29 cellular contexts compared by ENCODE assay signal in the genomic region with DNA sequence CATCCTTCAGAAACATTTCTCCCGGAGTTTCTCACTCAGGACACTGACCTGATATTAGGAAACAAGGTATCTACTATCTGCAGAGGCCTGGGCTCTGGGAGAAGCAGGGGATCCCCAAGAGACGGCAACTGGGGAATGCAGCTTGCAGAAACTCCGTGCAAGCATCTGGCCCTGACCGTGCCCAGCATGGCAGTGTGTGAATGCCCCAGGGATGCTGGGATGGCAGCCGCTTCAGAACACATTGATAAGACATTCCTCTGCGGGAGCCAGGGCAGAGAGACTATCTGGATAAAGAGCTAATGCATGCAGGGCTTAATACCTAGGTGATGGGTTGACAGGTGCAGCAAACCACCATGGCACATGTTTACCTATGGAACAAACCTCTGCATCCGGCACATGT. TPM values are rescaled to one million over a fixed set of nuclear protein-coding genes. Genes with fewer than 3 reads are reported as not detected.
DNase-seq lines count a peak whose midpoint lies in the region; ATAC-seq and TF ChIP-seq lines count a peak whose summit lies in the region.
"Had no signal": no experiment of that assay in that cellular context is flagged by ENCODE, and none has a peak within 500 bp of the region (broad histone marks: within the 10 kb centered on the region; RNA-seq: fewer than 3 reads in every experiment).

No MANE protein-coding gene starts in this region.

- CTCF ChIA-PET in mammary epithelial cell (lab: Charles Lee; ENCODE audit: low non-redundant PET) (interaction anchor here (0.6 kb wide), 1 partner anchor 692 kb away, joined by 5 read pairs; a partner anchor contains a TSS), MCF 10A (lab: Yijun Ruan, JAX) (interaction anchor here (0.5 to 2.0 kb wide), 7 partner anchors 9 to 1400 kb away, joined by 3 to 9 read pairs (median 5); no protein-coding TSS in a partner anchor)

- DNase-seq in mammary epithelial cell (no peak), MCF 10A (ENCODE audit: unreplicated experiment) (no peak), trophoblast cell (no peak), NCI-H2227 treated with DMSO at 0.1 percent for 48 hours (lab: John Stamatoyannopoulos, UW) (no peak), tibial artery (no peak), NCI-H1105 (lab: John Stamatoyannopoulos, UW) (no peak)
- DNase-seq in effector memory CD8-positive, alpha-beta T cell: no peak
- no peak for DNase-seq in T-helper 2 cell treated with Interferon-gamma antibody and Interleukin-4, amounts not matched to agents 5 μg/mL and 100 μg/mL, for 36 hours (ENCODE audit: low spot score)
- DNase-seq: activated CD8-positive, alpha-beta T cell treated with anti-CD3 and anti-CD28 coated beads for 36 hours; activated naive CD4-positive, alpha-beta T cell; activated T-cell treated with anti-CD3 and anti-CD28 coated beads for 4 hours; BE2C; DND-41; dorsolateral prefrontal cortex; GOT3; NCI-H1417; NCI-H2081 treated with DMSO at 0.1 percent for 48 hours; NCI-H510A; NK-92 treated with Interleukin-12 subunit alpha and Interleukin-12 subunit beta, amount 100 ng/mL, for 24 hours; stimulated activated CD4-positive, alpha-beta T cell treated with anti-CD3 and anti-CD28 coated beads, Interleukin-2, amount 100 ng/mL, for 48 hours; stimulated activated naive B cell treated with anti-CD40 and anti-IgM and Interleukin-4, amounts not matched to agents 10 μg/mL and 1 μg/mL and 100 μg/mL, for 72 hours; SW 1271 had no signal

- no peak overlapping the region for H2AFZ ChIP-seq in mammary epithelial cell (ENCODE audit: low read depth, low read length)
- no peak overlapping the region for H2AFZ ChIP-seq in trophoblast cell (ENCODE audit: insufficient read depth, low read length, poor library complexity)

- H4K91ac ChIP-seq in trophoblast cell (ENCODE audit: low read depth, low read length): no peak overlapping the region

- no peak overlapping the region for H4K8ac ChIP-seq in trophoblast cell (ENCODE audit: low read depth, low read length)

- dilution Hi-C loops in mammary epithelial cell (cut with HindIII; ENCODE audit: low sequenced_read_pairs): no loop called here

- H3K79me2 ChIP-seq in mammary epithelial cell (ENCODE audit: insufficient read depth, low read length) (no peaks in the 10 kb centered on the region), trophoblast cell (ENCODE audit: control insufficient read depth, insufficient read depth, low read length, poor library complexity) (no peaks in the 10 kb centered on the region)

- TF ChIP-seq CTCF in mammary epithelial cell (conservative IDR thresholded peaks at IDR 0.05 in 1 of 2, IDR thresholded peaks at IDR 0.05 in 1 of 2; ENCODE audit: extremely low read depth in 1 of 2, insufficient read depth in 1 of 2, low read depth in 1 of 2, low read length in 2 of 2) (no peak), MCF 10A (IDR thresholded peaks at IDR 0.05; ENCODE audit: unreplicated experiment) (no peak), tibial artery (IDR thresholded peaks at IDR 0.05) (no peak)

- intact Hi-C loops in mammary epithelial cell (cut with micrococcal nuclease) (no loop called here), MCF 10A (cut with micrococcal nuclease) (no loop called here), tibial artery (cut with DNase I; ENCODE audit: low total_unique reads) (no loop called here)

- in situ Hi-C loops in mammary epithelial cell (cut with MboI; ENCODE audit: low sequenced_read_pairs in 2 of 2): no loop called here

- peaks cover 14% of the 10 kb centered on the region for H3K4me1 Mint-ChIP-seq in MCF 10A (ENCODE audit: insufficient read depth, unreplicated experiment)
- peaks cover 53 to 71% of the 10 kb centered on the region in 2 donors for H3K4me1 Mint-ChIP-seq in effector memory CD8-positive, alpha-beta T cell (ENCODE audit: low read depth in 2 of 2)
- peaks cover 51% of the 10 kb centered on the region for H3K4me1 Mint-ChIP-seq in T-helper 2 cell treated with Interferon-gamma antibody and Interleukin-4, amounts not matched to agents 5 μg/mL and 100 μg/mL, for 36 hours (ENCODE audit: low read depth)

- no peak overlapping the region for H3K23ac ChIP-seq in trophoblast cell (ENCODE audit: low read length)

- H4K12ac ChIP-seq in trophoblast cell (ENCODE audit: low read depth, low read length): no peak overlapping the region

- H3K27me3 Mint-ChIP-seq in MCF 10A (ENCODE audit: insufficient read depth, unreplicated experiment): peaks cover 20% of the 10 kb centered on the region
- no peaks in the 10 kb centered on the region for H3K27me3 Mint-ChIP-seq in effector memory CD8-positive, alpha-beta T cell
- no peaks in the 10 kb centered on the region for H3K27me3 Mint-ChIP-seq in T-helper 2 cell treated with Interferon-gamma antibody and Interleukin-4, amounts not matched to agents 5 μg/mL and 100 μg/mL, for 36 hours (ENCODE audit: low read depth)
- H3K27me3 Mint-ChIP-seq: activated CD8-positive, alpha-beta T cell treated with anti-CD3 and anti-CD28 coated beads for 36 hours; stimulated activated naive B cell treated with anti-CD40 and anti-IgM and Interleukin-4, amounts not matched to agents 10 μg/mL and 1 μg/mL and 100 μg/mL, for 72 hours had no signal

- H3K18ac ChIP-seq in trophoblast cell (ENCODE audit: low read length): no peak overlapping the region

- H3K4me3 ChIP-seq in mammary epithelial cell (replicated peaks in 1 of 3; ENCODE audit: insufficient read depth in 1 of 3, low read depth in 2 of 3, low read length in 3 of 3) (no peak overlapping the region), trophoblast cell (ENCODE audit: low read depth, low read length) (no peak overlapping the region), tibial artery (no peak overlapping the region)
- H3K4me3 ChIP-seq: A549, dorsolateral prefrontal cortex, skin epidermis, tibial nerve had no signal

- no peaks in the 10 kb centered on the region for H3K36me3 ChIP-seq in mammary epithelial cell (ENCODE audit: insufficient read depth, low read length)
- peaks cover 0 to 4% of the 10 kb centered on the region in 2 experiments for H3K36me3 ChIP-seq in trophoblast cell (ENCODE audit: control insufficient read depth in 1 of 2, insufficient read depth in 2 of 2, low read length in 2 of 2)
- no peaks in the 10 kb centered on the region for H3K36me3 ChIP-seq in tibial artery
- H3K36me3 ChIP-seq: BE2C, tibial nerve had no signal

- POLR2A ChIA-PET in MCF 10A (lab: Yijun Ruan, JAX): interaction anchor here (0.7 to 2.4 kb wide), 5 partner anchors 30 to 45 kb away, joined by 3 to 11 read pairs (median 4); no protein-coding TSS in a partner anchor

- H3K9ac ChIP-seq in mammary epithelial cell (ENCODE audit: insufficient read depth, low read length): peak overlapping the region; percentile 73
- H3K9ac ChIP-seq in trophoblast cell (ENCODE audit: low read length): no peak overlapping the region

- H3K14ac ChIP-seq in trophoblast cell (ENCODE audit: low read length): no peak overlapping the region

- no peak overlapping the region for H3K27ac Mint-ChIP-seq in MCF 10A (ENCODE audit: low read depth, unreplicated experiment)
- H3K27ac Mint-ChIP-seq in effector memory CD8-positive, alpha-beta T cell: peak overlapping the region; percentile 55 to 71
- no peak overlapping the region for H3K27ac Mint-ChIP-seq in T-helper 2 cell treated with Interferon-gamma antibody and Interleukin-4, amounts not matched to agents 5 μg/mL and 100 μg/mL, for 36 hours
- H3K27ac Mint-ChIP-seq: stimulated activated naive B cell treated with anti-CD40 and anti-IgM and Interleukin-4, amounts not matched to agents 10 μg/mL and 1 μg/mL and 100 μg/mL, for 72 hours had no signal

- H3K27me3 ChIP-seq in mammary epithelial cell (ENCODE audit: insufficient read depth, low read length) (no peaks in the 10 kb centered on the region), trophoblast cell (ENCODE audit: insufficient read depth, low read length) (no peaks in the 10 kb centered on the region), tibial artery (no peaks in the 10 kb centered on the region)
- H3K27me3 ChIP-seq: BE2C, tibial nerve had no signal

- H2BK12ac ChIP-seq in trophoblast cell (ENCODE audit: low read length): no peak overlapping the region

- H3K4me3 Mint-ChIP-seq in MCF 10A (ENCODE audit: unreplicated experiment): no peak overlapping the region
- no peak overlapping the region for H3K4me3 Mint-ChIP-seq in effector memory CD8-positive, alpha-beta T cell
- H3K4me3 Mint-ChIP-seq in T-helper 2 cell treated with Interferon-gamma antibody and Interleukin-4, amounts not matched to agents 5 μg/mL and 100 μg/mL, for 36 hours: no peak overlapping the region
- H3K4me3 Mint-ChIP-seq: activated CD8-positive, alpha-beta T cell treated with anti-CD3 and anti-CD28 coated beads for 36 hours; neural crest cell had no signal

- WGBS in mammary epithelial cell (ENCODE audit: low coverage, missing lambda C conversion rate): 24% methylated on average over 7 of the region's 7 CpGs
- WGBS in trophoblast cell (ENCODE audit: extremely low coverage, insufficient coverage, insufficient read length): no CpG with 5 or more reads among the region's 7 CpGs

- no peak overlapping the region for H2BK120ac ChIP-seq in trophoblast cell (ENCODE audit: insufficient read depth, low read length, poor library complexity)

- H3K4me2 ChIP-seq in mammary epithelial cell (ENCODE audit: insufficient read depth, low read depth, low read length): peak overlapping the region; percentile 65
- no peak overlapping the region for H3K4me2 ChIP-seq in trophoblast cell (ENCODE audit: low read length)

- H3K9me3 Mint-ChIP-seq in MCF 10A (ENCODE audit: unreplicated experiment): no peaks in the 10 kb centered on the region
- no peaks in the 10 kb centered on the region for H3K9me3 Mint-ChIP-seq in effector memory CD8-positive, alpha-beta T cell
- H3K9me3 Mint-ChIP-seq in T-helper 2 cell treated with Interferon-gamma antibody and Interleukin-4, amounts not matched to agents 5 μg/mL and 100 μg/mL, for 36 hours: no peaks in the 10 kb centered on the region
- H3K9me3 Mint-ChIP-seq: activated CD8-positive, alpha-beta T cell treated with anti-CD3 and anti-CD28 coated beads for 36 hours; neural crest cell; stimulated activated naive B cell treated with anti-CD40 and anti-IgM and Interleukin-4, amounts not matched to agents 10 μg/mL and 1 μg/mL and 100 μg/mL, for 72 hours had no signal

- no peak overlapping the region for H2BK5ac ChIP-seq in trophoblast cell (ENCODE audit: low read depth, low read length, poor library complexity)

- no peaks in the 10 kb centered on the region for H3K79me1 ChIP-seq in trophoblast cell (ENCODE audit: low read length)

- H3K4ac ChIP-seq in trophoblast cell (ENCODE audit: low read depth, low read length): no peak overlapping the region

- BruUV-seq in mammary epithelial cell (replicated peaks; lab: Mats Ljungman, UMichigan) (no TSS peak), MCF 10A (replicated peaks; lab: Mats Ljungman, UMichigan) (no TSS peak)

- no peak overlapping the region for H2AK5ac ChIP-seq in trophoblast cell (ENCODE audit: low read length)

- H3K27ac ChIP-seq in mammary epithelial cell (ENCODE audit: insufficient read depth, low read depth, low read length) (peak overlapping the region; percentile 89), trophoblast cell (ENCODE audit: low read depth, low read length) (peak overlapping the region; percentile 27), tibial artery (no peak overlapping the region)
- H3K27ac ChIP-seq: dorsolateral prefrontal cortex had no signal

- ATAC-seq in effector memory CD8-positive, alpha-beta T cell (replicated peaks): no peak
- ATAC-seq: activated CD4-positive, CD25-positive, alpha-beta regulatory T cell treated with anti-CD3 and anti-CD28 coated beads, Interleukin-2, amount 50 U/mL, for 24 hours; activated CD8-positive, alpha-beta T cell treated with anti-CD3 and anti-CD28 coated beads for 36 hours; left lobe of liver; stimulated activated naive B cell treated with anti-CD40 and anti-IgM and Interleukin-4, amounts not matched to agents 10 μg/mL and 1 μg/mL and 100 μg/mL, for 72 hours had no signal

- H3K4me1 ChIP-seq in mammary epithelial cell (ENCODE audit: insufficient read depth, low read length) (peaks cover 21% of the 10 kb centered on the region), trophoblast cell (ENCODE audit: control insufficient read depth in 1 of 2, insufficient read depth in 2 of 2, low read length in 2 of 2) (peaks cover 2 to 7% of the 10 kb centered on the region in 2 experiments), tibial artery (peaks cover 0 to 18% (median 4%) of the 10 kb centered on the region in 4 donors)
- H3K4me1 ChIP-seq: BE2C, foreskin keratinocyte had no signal

- H4K20me1 ChIP-seq in mammary epithelial cell (ENCODE audit: insufficient read depth, low read length): no peaks in the 10 kb centered on the region

- H3K9me3 ChIP-seq in mammary epithelial cell (replicated peaks; ENCODE audit: insufficient read depth, low read length): no peaks in the 10 kb centered on the region
- H3K9me3 ChIP-seq in trophoblast cell (ENCODE audit: insufficient read depth, low read depth, low read length): no peaks in the 10 kb centered on the region
- no peaks in the 10 kb centered on the region for H3K9me3 ChIP-seq in tibial artery
- H3K9me3 ChIP-seq: A549, BE2C, tibial nerve had no signal

- peaks cover 6% of the 10 kb centered on the region for H3K36me3 Mint-ChIP-seq in MCF 10A (ENCODE audit: insufficient read depth, unreplicated experiment)
- peaks cover 41% of the 10 kb centered on the region for H3K36me3 Mint-ChIP-seq in effector memory CD8-positive, alpha-beta T cell (ENCODE audit: insufficient read depth)
- peaks cover 72% of the 10 kb centered on the region for H3K36me3 Mint-ChIP-seq in T-helper 2 cell treated with Interferon-gamma antibody and Interleukin-4, amounts not matched to agents 5 μg/mL and 100 μg/mL, for 36 hours (ENCODE audit: low read depth)

RNA-seq across cellular contexts. Expression of a gene that starts 55.4 kb away (rescaled TPM):
- total RNA-seq in mammary epithelial cell (under 1 TPM in 1 of 2 donors, not detected in 1; under 0.01 TPM), MCF 10A (2022) (0.07 and 0.12 TPM in 2 replicates)
- 0.01 TPM for polyA plus RNA-seq in mammary epithelial cell
- not detected for polyA minus RNA-seq in mammary epithelial cell
- polyA plus RNA-seq in trophoblast cell (2013): 6.7 and 7.6 TPM in 2 replicates

Comparison
In these comparisons a context has a peak if more than half of its experiments do, and no peak if none do; other contexts are left out.
1. H3K27ac ChIP-seq: peak in mammary epithelial cell (single experiment) and trophoblast cell (single experiment); none in tibial artery (0 of 2).
2. H3K27ac Mint-ChIP-seq: peak in effector memory CD8-positive, alpha-beta T cell (2 of 2); none in MCF 10A (single experiment) and T-helper 2 cell treated with Interferon-gamma antibody and Interleukin-4, amounts not matched to agents 5 μg/mL and 100 μg/mL, for 36 hours (single experiment).